In the genomic region with DNA sequence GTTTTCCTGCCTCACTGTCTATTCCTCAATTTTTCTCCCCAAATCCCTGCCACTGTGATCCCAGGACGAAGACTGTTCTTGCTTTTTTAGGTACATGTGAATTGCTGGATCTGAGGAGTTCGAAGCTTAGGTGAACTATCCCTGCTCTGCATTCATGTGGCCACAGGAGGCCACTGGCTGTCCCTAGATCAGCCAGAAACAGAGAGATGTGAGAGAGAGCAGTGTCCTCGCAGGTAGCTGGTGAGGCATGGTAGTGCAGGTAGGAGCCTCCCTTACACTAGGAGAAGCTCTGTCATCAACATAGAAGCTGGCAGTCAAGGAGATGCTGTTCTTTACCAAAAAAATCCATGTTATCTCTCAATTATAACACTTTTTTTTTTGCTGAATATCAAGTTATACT, we compare ENCODE assay signal across 9 cellular contexts.
DNase-seq lines count a peak whose midpoint lies in the region; ATAC-seq, FAIRE-seq and TF ChIP-seq lines count a peak whose summit lies in the region.
"Had no signal": no experiment of that assay in that cellular context is flagged by ENCODE, and none has a peak within 500 bp of the region (broad histone marks: within the 10 kb centered on the region; RNA-seq: fewer than 3 reads in every experiment).

No MANE protein-coding gene starts in this region.

- H3K4me3 ChIP-seq in BE2C (ENCODE audit: low read depth, low read length) (no peak overlapping the region), NT2/D1 (ENCODE audit: insufficient read length, low read depth) (no peak overlapping the region), epithelial cell of esophagus (ENCODE audit: low read length) (no peak overlapping the region), sigmoid colon (no peak overlapping the region)

- no peak for TF ChIP-seq EP300 in sigmoid colon (IDR thresholded peaks at IDR 0.05)

- ATAC-seq in GM21619 (IDR thresholded peaks at IDR 0.05; ENCODE audit: unreplicated experiment) = no peak

- no peak overlapping the region for H3K9ac ChIP-seq in NT2/D1 (ENCODE audit: insufficient read length, low read depth)

- H3K27ac ChIP-seq in sigmoid colon = no peak overlapping the region

- no peak for DNase-seq in BE2C
- DNase-seq in NT2/D1 (ENCODE audit: low read depth, low spot score) = peak; percentile 60
- DNase-seq in epithelial cell of esophagus (ENCODE audit: low read depth) = no peak
- DNase-seq in frontal cortex (ENCODE audit: low spot score in 2 of 2) = no peak
- no peak for DNase-seq in NCI-H446 (lab: John Stamatoyannopoulos, UW)
- DNase-seq in sigmoid colon = no peak
- DNase-seq: activated effector memory CD4-positive, alpha-beta T cell treated with anti-CD3 and anti-CD28 coated beads, Interleukin-2, amount 50 U/mL, for 16 hours had no signal

- 90 to 93% methylated on average over 3 of the region's 3 CpGs for WGBS in sigmoid colon, 2 donors

- FAIRE-seq in frontal cortex (lab: Jason Lieb, UNC) = no peak

- H3K9me3 ChIP-seq in BE2C (no peaks in the 10 kb centered on the region), NT2/D1 (ENCODE audit: insufficient read depth, low read length) (no peaks in the 10 kb centered on the region; the same call in 1 of the 2 replicates), sigmoid colon (no peaks in the 10 kb centered on the region)

- H3K4me1 ChIP-seq in BE2C (no peaks in the 10 kb centered on the region), NT2/D1 (ENCODE audit: insufficient read depth, insufficient read length) (no peaks in the 10 kb centered on the region), sigmoid colon (peaks cover 0 to 17% (median 6%) of the 10 kb centered on the region in 4 donors)

- intact Hi-C loops in sigmoid colon (cut with DNase I) = loop anchor here (5.0 kb wide), 1 partner anchor 1439 kb away; no protein-coding TSS in a partner anchor

- no peak for TF ChIP-seq POLR2A in sigmoid colon (IDR thresholded peaks at IDR 0.05)

- H3K36me3 ChIP-seq in BE2C (peaks cover 8% of the 10 kb centered on the region; the same call in 1 of the 2 replicates), NT2/D1 (ENCODE audit: insufficient read depth, insufficient read length, low read length) (peaks cover 97% of the 10 kb centered on the region), sigmoid colon (peaks cover 0 to 84% (median 18%) of the 10 kb centered on the region in 4 donors)

- H3K27me3 ChIP-seq in BE2C = no peaks in the 10 kb centered on the region
- H3K27me3 ChIP-seq in NT2/D1 (ENCODE audit: insufficient read depth, insufficient read length) = no peaks in the 10 kb centered on the region
- no peaks in the 10 kb centered on the region for H3K27me3 ChIP-seq in sigmoid colon

- TF ChIP-seq CTCF in BE2C (IDR thresholded peaks at IDR 0.05; ENCODE audit: low read depth, low read length) = peak; percentile 19
- peak; percentile 36 for TF ChIP-seq CTCF in GM12873 (IDR thresholded peaks at IDR 0.05; ENCODE audit: insufficient read depth, low read depth, low read length, missing control alignments)
- TF ChIP-seq CTCF in epithelial cell of esophagus (IDR thresholded peaks at IDR 0.05; ENCODE audit: insufficient read depth, low read depth, low read length, missing control alignments) = peak; percentile 37
- peak in 1 of 4 experiments; percentile 15 for TF ChIP-seq CTCF in sigmoid colon (IDR thresholded peaks at IDR 0.05)
